In genomic region chr15:78340243-78341056, GRCh38 we compare ENCODE assay signal across 11 cellular contexts. TPM values are rescaled to one million over a fixed set of nuclear protein-coding genes. Genes with fewer than 3 reads are reported as not detected.
A peak's percentile ranks its signal among the peaks of the same experiment; 100 is the strongest.
DNase-seq lines count a peak whose midpoint lies in the region; ATAC-seq lines count a peak whose summit lies in the region.
"Had no signal": no experiment of that assay in that cellular context is flagged by ENCODE, and none has a peak within 500 bp of the region (broad histone marks: within the 10 kb centered on the region; RNA-seq: fewer than 3 reads in every experiment).

CRABP1 (plus strand) TSS chr15:78340353; CDS start chr15:78340429, 76 bp downstream.

- H3K4me1 ChIP-seq in HUES64 (ENCODE audit: insufficient read depth, low read length) (peaks cover 15% of the 10 kb centered on the region; the same call in 1 of the 2 replicates), ectodermal cell (ENCODE audit: control insufficient read depth, insufficient read depth, low read length) (peaks cover 33% of the 10 kb centered on the region), neuronal stem cell (ENCODE audit: control insufficient read depth in 2 of 2, insufficient read depth in 1 of 2, low read depth in 1 of 2, low read length in 2 of 2) (peaks cover 18 to 34% of the 10 kb centered on the region in 2 donors)

- DNase-seq in NCI-H1694 (lab: John Stamatoyannopoulos, UW) (peak; percentile 9), NCI-H1694 treated with DMSO at 0.1 percent for 48 hours (lab: John Stamatoyannopoulos, UW) (no peak), neuronal stem cell (ENCODE audit: low spot score) (no peak), OCI-M1 (lab: John Stamatoyannopoulos, UW) (no peak), midbrain (lab: John Stamatoyannopoulos, UW) (no peak)
- DNase-seq: NCI-H2107, tibial artery had no signal

- H3K9ac ChIP-seq in HUES64 (ENCODE audit: low read depth, low read length) (peak within 1 kb of the TSS; percentile 57), neuronal stem cell (ENCODE audit: low read depth, low read length, poor library complexity) (peak within 1 kb of the TSS; percentile 98)

- peak within 1 kb of the TSS; percentile 97 for H3K18ac ChIP-seq in neuronal stem cell (ENCODE audit: low read length)

- peak within 1 kb of the TSS; percentile 97 for H3K4me2 ChIP-seq in neuronal stem cell (ENCODE audit: insufficient read depth, low read length, poor library complexity, severe bottlenecking)

- H4K8ac ChIP-seq in neuronal stem cell (ENCODE audit: low read depth, low read length) = no peak within 1 kb of the TSS

- H3K23ac ChIP-seq in neuronal stem cell (ENCODE audit: low read depth, low read length, poor library complexity) = peak within 1 kb of the TSS; percentile 90

- peak within 1 kb of the TSS; percentile 86 for H2AK5ac ChIP-seq in neuronal stem cell (ENCODE audit: low read depth, low read length)

- H3K27me3 ChIP-seq in HUES64 (ENCODE audit: insufficient read depth, low read length) (peaks cover 41% of the 10 kb centered on the region), ectodermal cell (ENCODE audit: control insufficient read depth, insufficient read depth, low read length, poor library complexity, severe bottlenecking) (peaks cover 40% of the 10 kb centered on the region), neuronal stem cell (ENCODE audit: control insufficient read depth in 3 of 3, insufficient read depth in 3 of 3, low read depth in 1 of 3, low read length in 3 of 3) (no peaks in the 10 kb centered on the region)

- H2BK120ac ChIP-seq in neuronal stem cell (ENCODE audit: low read depth, low read length) = peak within 1 kb of the TSS; percentile 85

- H3K27ac ChIP-seq in HUES64 (ENCODE audit: low read depth, low read length) = no peak within 1 kb of the TSS
- H3K27ac ChIP-seq in ectodermal cell (ENCODE audit: insufficient read depth, low read depth, low read length, poor library complexity, severe bottlenecking) = no peak within 1 kb of the TSS
- H3K27ac ChIP-seq in neuronal stem cell (replicated peaks; ENCODE audit: low read length) = peak within 1 kb of the TSS; percentile 46
- H3K27ac ChIP-seq: HL-60, tibial artery had no signal

- peak within 1 kb of the TSS; percentile 82 for H2BK12ac ChIP-seq in neuronal stem cell (ENCODE audit: low read length)

- no peak for ATAC-seq in HG02885 (IDR thresholded peaks at IDR 0.05; ENCODE audit: poor library complexity, unreplicated experiment)

- H3K9me3 ChIP-seq in HUES64 (ENCODE audit: insufficient read depth, low read depth, low read length) = no peaks in the 10 kb centered on the region
- H3K9me3 ChIP-seq in ectodermal cell (ENCODE audit: control insufficient read depth, low read length) = no peaks in the 10 kb centered on the region
- no peaks in the 10 kb centered on the region for H3K9me3 ChIP-seq in neuronal stem cell (replicated peaks in 1 of 2; ENCODE audit: control insufficient read depth in 2 of 2, insufficient read depth in 1 of 2, low read depth in 1 of 2, low read length in 2 of 2)
- H3K9me3 ChIP-seq: tibial artery had no signal

- peak within 1 kb of the TSS; percentile 84 for H2BK15ac ChIP-seq in neuronal stem cell (ENCODE audit: low read length)

- peak within 1 kb of the TSS; percentile 35 for H4K91ac ChIP-seq in neuronal stem cell (ENCODE audit: low read depth, low read length, poor library complexity)

- H3K36me3 ChIP-seq in HUES64 (ENCODE audit: insufficient read depth, low read length) = peaks cover 23% of the 10 kb centered on the region
- peaks cover 10% of the 10 kb centered on the region for H3K36me3 ChIP-seq in ectodermal cell (ENCODE audit: control insufficient read depth, insufficient read depth, low read length)
- H3K36me3 ChIP-seq in neuronal stem cell (replicated peaks in 1 of 2; ENCODE audit: control insufficient read depth in 2 of 2, insufficient read depth in 2 of 2, low read length in 2 of 2) = peaks cover 3 to 21% of the 10 kb centered on the region in 2 donors
- H3K36me3 ChIP-seq: tibial artery had no signal

- H3K4ac ChIP-seq in neuronal stem cell (ENCODE audit: low read length) = peak within 1 kb of the TSS; percentile 93

- H3K79me1 ChIP-seq in neuronal stem cell (ENCODE audit: low read depth, low read length) = peaks cover 7% of the 10 kb centered on the region

- H2AFZ ChIP-seq in neuronal stem cell (ENCODE audit: low read length) = peak within 1 kb of the TSS; percentile 70

- H2BK5ac ChIP-seq in neuronal stem cell (ENCODE audit: low read length) = peak within 1 kb of the TSS; percentile 97

- H3K4me3 ChIP-seq in HUES64 (ENCODE audit: low read length) = peak within 1 kb of the TSS; percentile 69
- peak within 1 kb of the TSS; percentile 65 for H3K4me3 ChIP-seq in ectodermal cell (ENCODE audit: insufficient read depth, low read depth, low read length)
- peak within 1 kb of the TSS; percentile 56 to 98 for H3K4me3 ChIP-seq in neuronal stem cell (ENCODE audit: low read length in 2 of 2)
- H3K4me3 ChIP-seq: tibial artery had no signal

- 1% methylated on average over 66 of the region's 66 CpGs for WGBS in HUES64
- 1% methylated on average over 66 of the region's 66 CpGs for WGBS in ectodermal cell, 2 experiments
- WGBS in neuronal stem cell (ENCODE audit: extremely low coverage in 2 of 2, insufficient read length in 2 of 2, insufficient replicate concordance in 1 of 2), 2 donors = no CpG with 5 or more reads among the region's 66 CpGs

- H3K14ac ChIP-seq in neuronal stem cell (ENCODE audit: low read length) = peak within 1 kb of the TSS; percentile 85

RNA-seq across cellular contexts. Expression of gene CRABP1, which starts in this region (rescaled TPM):
- 673 TPM for polyA plus RNA-seq in HUES64 (2013, experiment 1 of 2)
- polyA plus RNA-seq in HUES64 (2013, experiment 2 of 2) = 1,221 TPM
- 1,552 TPM for polyA plus RNA-seq in ectodermal cell (2013, experiment 1 of 4)
- 959 TPM for polyA plus RNA-seq in ectodermal cell (2013, experiment 2 of 4)
- polyA plus RNA-seq in ectodermal cell (2013, experiment 3 of 4) = 2,069 TPM
- 2,116 TPM for polyA plus RNA-seq in ectodermal cell (2013, experiment 4 of 4)
- polyA plus RNA-seq in neuronal stem cell (2013, experiment 1 of 2) = 1,930 TPM
- polyA plus RNA-seq in neuronal stem cell (2013, experiment 2 of 2) = 1,905 TPM
